Comparison of ENCODE assay signal across 8 cellular contexts in genomic region chr7:26156454-26157365, GRCh38. TPM values are rescaled to one million over a fixed set of nuclear protein-coding genes. Genes with fewer than 3 reads are reported as not detected.
A peak's percentile ranks its signal among the peaks of the same experiment; 100 is the strongest.
DNase-seq lines count a peak whose midpoint lies in the region; ATAC-seq lines count a peak whose summit lies in the region.

No MANE protein-coding gene starts in this region.

- in situ Hi-C loops in ACHN (cut with HindIII; ENCODE audit: low pct_ligation_motif_present, low pct_unique_long_range_greater_than_20kb, low sequenced_read_pairs), result no loop called here

- WGBS in thymus, result 72% methylated on average over 20 of the region's 20 CpGs

- no peaks in the 10 kb centered on the region for H3K27me3 Mint-ChIP-seq in activated T-helper 17 cell treated with anti-CD3 and anti-CD28 coated beads, Interleukin-2, amount 50 U/mL, for 72 hours

- H3K4me1 ChIP-seq in thymus (ENCODE audit: control insufficient read depth, insufficient read depth, low read length), result peaks cover 17% of the 10 kb centered on the region

- no peaks in the 10 kb centered on the region for H3K36me3 ChIP-seq in thymus (ENCODE audit: control insufficient read depth, insufficient read depth)

- H3K4me1 Mint-ChIP-seq in activated T-helper 17 cell treated with anti-CD3 and anti-CD28 coated beads, Interleukin-2, amount 50 U/mL, for 72 hours, result peaks cover 41% of the 10 kb centered on the region

- peaks cover 54% of the 10 kb centered on the region for H3K36me3 Mint-ChIP-seq in activated T-helper 17 cell treated with anti-CD3 and anti-CD28 coated beads, Interleukin-2, amount 50 U/mL, for 72 hours (ENCODE audit: low read depth)

- peaks cover 13% of the 10 kb centered on the region for H3K27me3 ChIP-seq in thymus (ENCODE audit: control insufficient read depth, insufficient read depth)

- no peak overlapping the region for H3K4me3 ChIP-seq in thymus (ENCODE audit: low read length)

- DNase-seq in ACHN (peak; percentile 98), NCI-H526 treated with DMSO at 0.1 percent for 48 hours (lab: John Stamatoyannopoulos, UW) (peak; percentile 64), kidney tubule cell (ENCODE audit: low spot score) (peak; percentile 96), DMS 273 treated with DMSO at 0.1 percent for 48 hours (lab: John Stamatoyannopoulos, UW) (no peak)

- H3K9me3 Mint-ChIP-seq in activated T-helper 17 cell treated with anti-CD3 and anti-CD28 coated beads, Interleukin-2, amount 50 U/mL, for 72 hours, result peaks cover 3% of the 10 kb centered on the region

- peak overlapping the region; percentile 95 for H3K4me3 Mint-ChIP-seq in activated T-helper 17 cell treated with anti-CD3 and anti-CD28 coated beads, Interleukin-2, amount 50 U/mL, for 72 hours

- ATAC-seq in GM19351 (IDR thresholded peaks at IDR 0.05; ENCODE audit: unreplicated experiment) (peak; percentile 32), HG03175 (IDR thresholded peaks at IDR 0.05; ENCODE audit: unreplicated experiment) (no peak)
- peak; percentile 49 for ATAC-seq in activated T-helper 17 cell treated with anti-CD3 and anti-CD28 coated beads, Interleukin-2, amount 50 U/mL, for 72 hours (replicated peaks)

- peak overlapping the region; percentile 49 for H3K27ac ChIP-seq in thymus (ENCODE audit: low read depth)

- H3K9me3 ChIP-seq in thymus (ENCODE audit: control insufficient read depth), result no peaks in the 10 kb centered on the region

- H3K27ac Mint-ChIP-seq in activated T-helper 17 cell treated with anti-CD3 and anti-CD28 coated beads, Interleukin-2, amount 50 U/mL, for 72 hours, result peak overlapping the region; percentile 95

RNA-seq across cellular contexts. Expression of gene NFE2L3, which starts 4.7 kb away (rescaled TPM):
- 10 to 100 TPM; 24.1 to 27.6 TPM for total RNA-seq in activated T-helper 17 cell treated with anti-CD3 and anti-CD28 coated beads, Interleukin-2, amount 50 U/mL, for 72 hours
- polyA plus RNA-seq in thymus, result 12.0 TPM

RNA-seq across cellular contexts. Expression of gene HNRNPA2B1, which starts 43.8 kb away (rescaled TPM):
- 100 to 1,000 TPM; 491 to 882 TPM for total RNA-seq in activated T-helper 17 cell treated with anti-CD3 and anti-CD28 coated beads, Interleukin-2, amount 50 U/mL, for 72 hours
- 767 TPM for polyA plus RNA-seq in thymus

RNA-seq across cellular contexts. Expression of gene CBX3, which starts 44.8 kb away (rescaled TPM):
- total RNA-seq in activated T-helper 17 cell treated with anti-CD3 and anti-CD28 coated beads, Interleukin-2, amount 50 U/mL, for 72 hours, result 100 to 1,000 TPM; 179 to 242 TPM
- 233 TPM for polyA plus RNA-seq in thymus
